Comparison of ENCODE assay signal across 11 cellular contexts in the genomic region with DNA sequence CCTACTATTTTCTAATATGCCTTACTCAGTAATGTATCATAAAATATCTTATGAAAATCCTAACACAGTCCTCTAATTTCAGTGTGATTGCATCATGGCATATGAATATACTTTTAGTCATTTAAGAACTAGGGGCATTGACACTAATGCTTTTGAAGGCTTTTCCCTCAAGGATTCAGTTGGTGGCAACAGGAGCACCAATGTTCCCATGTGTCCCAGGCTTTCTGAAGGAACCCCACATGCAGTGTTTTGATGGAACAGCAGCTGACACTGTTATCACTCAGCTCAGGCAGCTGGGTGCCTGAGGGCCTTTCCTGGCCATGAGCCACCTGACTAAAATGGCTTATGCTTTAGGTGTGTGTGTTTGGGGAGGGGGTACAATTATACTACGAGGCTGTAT.
DNase-seq lines count a peak whose midpoint lies in the region; ATAC-seq and TF ChIP-seq lines count a peak whose summit lies in the region.
"Had no signal": no experiment of that assay in that cellular context is flagged by ENCODE, and none has a peak within 500 bp of the region (broad histone marks: within the 10 kb centered on the region; RNA-seq: fewer than 3 reads in every experiment).

No MANE protein-coding gene starts in this region.

- H3K36me3 Mint-ChIP-seq in osteocyte (ENCODE audit: unreplicated experiment) = peaks cover 5% of the 10 kb centered on the region
- H3K36me3 Mint-ChIP-seq: activated naive CD4-positive, alpha-beta T cell treated with anti-CD3 and anti-CD28 coated beads, Interleukin-2, amount 50 U/mL, for 24 hours had no signal

- in situ Hi-C loops in GM13977 (cut with MboI; ENCODE audit: low pct_unique_long_range_greater_than_20kb, low sequenced_read_pairs, unreplicated experiment) = no loop called here

- ATAC-seq in HG03521 (IDR thresholded peaks at IDR 0.05; ENCODE audit: unreplicated experiment) = no peak
- ATAC-seq: lower lobe of right lung had no signal

- H3K27me3 Mint-ChIP-seq in osteocyte (ENCODE audit: unreplicated experiment) = no peaks in the 10 kb centered on the region
- H3K27me3 Mint-ChIP-seq: activated naive CD4-positive, alpha-beta T cell treated with anti-CD3 and anti-CD28 coated beads, Interleukin-2, amount 50 U/mL, for 24 hours had no signal

- peak; percentile 29 for DNase-seq in NCI-H1436 (lab: John Stamatoyannopoulos, UW)
- DNase-seq in NCI-H1436 treated with DMSO at 0.1 percent for 48 hours (lab: John Stamatoyannopoulos, UW) = no peak
- DNase-seq in OCI-M1 (lab: John Stamatoyannopoulos, UW) = peak; percentile 80
- peak; percentile 17 for DNase-seq in fibroblast of gingiva (ENCODE audit: low read depth)
- no peak for DNase-seq in osteocyte (ENCODE audit: extremely low spot score, unreplicated experiment)
- DNase-seq in GM13977 (ENCODE audit: low spot score) = no peak
- DNase-seq in activated CD4-positive, alpha-beta T cell treated with anti-CD3 and anti-CD28 coated beads, Interleukin-2, amount 50 U/mL, for 1 hour = no peak
- DNase-seq: activated CD4-positive, alpha-beta T cell treated with anti-CD3 and anti-CD28 coated beads, Interleukin-2, amount 50 U/mL, for 48 hours; lower lobe of right lung had no signal

- no peak overlapping the region for H3K4me3 Mint-ChIP-seq in osteocyte (ENCODE audit: unreplicated experiment)
- H3K4me3 Mint-ChIP-seq: activated naive CD4-positive, alpha-beta T cell treated with anti-CD3 and anti-CD28 coated beads, Interleukin-2, amount 50 U/mL, for 24 hours had no signal

- peak overlapping the region; percentile 95 for H3K27ac Mint-ChIP-seq in osteocyte (ENCODE audit: unreplicated experiment)
- H3K27ac Mint-ChIP-seq: activated naive CD4-positive, alpha-beta T cell treated with anti-CD3 and anti-CD28 coated beads, Interleukin-2, amount 50 U/mL, for 24 hours had no signal

- TF ChIP-seq CTCF in osteocyte (IDR thresholded peaks at IDR 0.05) (no peak), GM13977 (IDR thresholded peaks at IDR 0.05; ENCODE audit: extremely low read depth, insufficient read depth, missing control alignments) (no peak)

- peaks cover 64% of the 10 kb centered on the region for H3K4me1 Mint-ChIP-seq in osteocyte (ENCODE audit: unreplicated experiment)
- H3K4me1 Mint-ChIP-seq: activated naive CD4-positive, alpha-beta T cell treated with anti-CD3 and anti-CD28 coated beads, Interleukin-2, amount 50 U/mL, for 24 hours had no signal

- no peaks in the 10 kb centered on the region for H3K9me3 Mint-ChIP-seq in osteocyte (ENCODE audit: unreplicated experiment)

Comparison
In these comparisons a context has a peak if more than half of its experiments do, and no peak if none do; other contexts are left out.
1. DNase-seq: peak in NCI-H1436 (single experiment), OCI-M1 (single experiment) and fibroblast of gingiva (single experiment); none in NCI-H1436 treated with DMSO at 0.1 percent for 48 hours (single experiment), osteocyte (single experiment), GM13977 (single experiment) and activated CD4-positive, alpha-beta T cell treated with anti-CD3 and anti-CD28 coated beads, Interleukin-2, amount 50 U/mL, for 1 hour (single experiment).